21 cellular contexts compared by ENCODE assay signal in genomic region chrX:46258356-46258755, GRCh38.
"Had no signal": no experiment of that assay in that cellular context is flagged by ENCODE, and none has a peak within 500 bp of the region (broad histone marks: within the 10 kb centered on the region; RNA-seq: fewer than 3 reads in every experiment).

No MANE protein-coding gene starts in this region.

- H3K9me3 Mint-ChIP-seq: stimulated activated effector memory CD8-positive, alpha-beta T cell treated with anti-CD3 and anti-CD28 coated beads, Interleukin-12 subunit alpha, Interleukin-12 subunit beta, amount 100 ng/mL, for 72 hours had no signal

- H3K4me3 Mint-ChIP-seq: naive thymus-derived CD8-positive, alpha-beta T cell; stimulated activated effector memory CD8-positive, alpha-beta T cell treated with anti-CD3 and anti-CD28 coated beads, Interleukin-12 subunit alpha, Interleukin-12 subunit beta, amount 100 ng/mL, for 72 hours had no signal

- H3K4me1 ChIP-seq: psoas muscle, right lobe of liver, tibial artery, uterus had no signal

- H3K27ac ChIP-seq: coronary artery, hepatocyte, neutrophil, psoas muscle, right lobe of liver, tibial artery, upper lobe of left lung, uterus had no signal

- H3K79me2 ChIP-seq: hepatocyte had no signal

- ATAC-seq: left colon; mucosa of descending colon; naive thymus-derived CD8-positive, alpha-beta T cell; psoas muscle; right lobe of liver; stimulated activated effector memory CD8-positive, alpha-beta T cell treated with anti-CD3 and anti-CD28 coated beads, Interleukin-12 subunit alpha, Interleukin-12 subunit beta, amount 100 ng/mL, for 72 hours; stimulated activated naive CD8-positive, alpha-beta T cell treated with anti-CD3 and anti-CD28 coated beads, Interleukin-15, Interleukin-2, amounts not matched to agents 100 U/mL and 50 U/mL, for 24 hours had no signal

- DNase-seq: effector CD8-positive, alpha-beta T cell; esophagus squamous epithelium; foreskin melanocyte; head of caudate nucleus; left colon; mucosa of descending colon; naive thymus-derived CD8-positive, alpha-beta T cell; psoas muscle; retina; right lobe of liver; stimulated activated CD4-positive, alpha-beta T cell treated with anti-CD3 and anti-CD28 coated beads, Interleukin-4, amount 100 ng/mL, for 1 hour; stimulated activated CD8-positive, alpha-beta memory T cell treated with anti-CD3 and anti-CD28 coated beads, Interleukin-4, amount 100 ng/mL, for 48 hours; stimulated activated naive CD8-positive, alpha-beta T cell treated with anti-CD3 and anti-CD28 coated beads, Interleukin-15, Interleukin-2, amounts not matched to agents 100 U/mL and 50 U/mL, for 24 hours; tibial artery; upper lobe of left lung; uterus had no signal

- H3K27ac Mint-ChIP-seq: naive thymus-derived CD8-positive, alpha-beta T cell; stimulated activated effector memory CD8-positive, alpha-beta T cell treated with anti-CD3 and anti-CD28 coated beads, Interleukin-12 subunit alpha, Interleukin-12 subunit beta, amount 100 ng/mL, for 72 hours had no signal

- H3K4me1 Mint-ChIP-seq: stimulated activated effector memory CD8-positive, alpha-beta T cell treated with anti-CD3 and anti-CD28 coated beads, Interleukin-12 subunit alpha, Interleukin-12 subunit beta, amount 100 ng/mL, for 72 hours had no signal

- H3K9me3 ChIP-seq: esophagus squamous epithelium, mucosa of descending colon, neutrophil, psoas muscle, right lobe of liver, tibial artery, upper lobe of left lung, uterus had no signal

- H2AFZ ChIP-seq: hepatocyte had no signal

- H3K27me3 ChIP-seq: esophagus squamous epithelium, hepatocyte, neutrophil, right lobe of liver, tibial artery, upper lobe of left lung, uterus had no signal

- H3K4me3 ChIP-seq: coronary artery, esophagus squamous epithelium, hepatocyte, mucosa of descending colon, psoas muscle, right lobe of liver, tibial artery, upper lobe of left lung, uterus had no signal

- FAIRE-seq: endometrium had no signal

- H3K36me3 ChIP-seq: esophagus squamous epithelium, neutrophil, right lobe of liver, tibial artery, upper lobe of left lung, uterus had no signal

- H3K36me3 Mint-ChIP-seq: naive thymus-derived CD8-positive, alpha-beta T cell; stimulated activated effector memory CD8-positive, alpha-beta T cell treated with anti-CD3 and anti-CD28 coated beads, Interleukin-12 subunit alpha, Interleukin-12 subunit beta, amount 100 ng/mL, for 72 hours had no signal

- H3K4me2 ChIP-seq: hepatocyte had no signal

- H3K27me3 Mint-ChIP-seq: naive thymus-derived CD8-positive, alpha-beta T cell had no signal
